Comparison of ENCODE assay signal across 8 cellular contexts in genomic region chr12:102816816-102817434, GRCh38.
A peak's percentile ranks its signal among the peaks of the same experiment; 100 is the strongest.
DNase-seq lines count a peak whose midpoint lies in the region; ATAC-seq, FAIRE-seq and TF ChIP-seq lines count a peak whose summit lies in the region.

No MANE protein-coding gene starts in this region.

- BruUV-seq in K562 (replicated peaks; lab: Mats Ljungman, UMichigan): no TSS peak

- ATAC-seq in GM18867 (IDR thresholded peaks at IDR 0.05; ENCODE audit: unreplicated experiment): peak; percentile 77
- peak; percentile 93 for ATAC-seq in K562
- no peak for ATAC-seq in HG03108 (IDR thresholded peaks at IDR 0.05; ENCODE audit: unreplicated experiment)
- no peak for ATAC-seq in HG02763 (IDR thresholded peaks at IDR 0.05; ENCODE audit: unreplicated experiment)

- H4K20me1 ChIP-seq in K562 (replicated peaks; ENCODE audit: control insufficient read depth, insufficient read depth, low read length): no peaks in the 10 kb centered on the region

- in situ Hi-C loops in K562 (cut with MboI): loop anchor here (25.0 kb wide), 1 partner anchor 1405 kb away; the partner anchor contains the start of gene ARL1

- H3K4me3 ChIP-seq in AG04450 (ENCODE audit: low read depth, low read length): no peak overlapping the region
- no peak overlapping the region for H3K4me3 ChIP-seq in K562

- peak in 1 of 2 experiments; percentile 44; a peak in 3 of 4 replicates for TF ChIP-seq RAD21 in K562 (CRISPR knock-in tag; conservative IDR thresholded peaks at IDR 0.05 in 1 of 2, IDR thresholded peaks at IDR 0.05 in 1 of 2)

- no peaks in the 10 kb centered on the region for H3K79me2 ChIP-seq in K562 (ENCODE audit: control insufficient read depth, insufficient read depth, low read length)

- H3K9me3 ChIP-seq in AG04450 (ENCODE audit: control insufficient read depth, insufficient read depth, low read length): no peaks in the 10 kb centered on the region
- H3K9me3 ChIP-seq in K562 (replicated peaks; ENCODE audit: control insufficient read depth, insufficient read depth, low read depth, low read length): no peaks in the 10 kb centered on the region

- FAIRE-seq in K562 (lab: Jason Lieb, UNC): peak; percentile 79

- no peak for TF ChIP-seq POLR2A in K562 (conservative IDR thresholded peaks at IDR 0.05)

- no peak overlapping the region for H2AFZ ChIP-seq in K562 (ENCODE audit: low read depth, low read length)

- POLR2A ChIA-PET in AG04450 (lab: Yijun Ruan, JAX) (no interaction called here), K562 (lab: Yijun Ruan, JAX) (interaction anchor here (0.9 kb wide), 1 partner anchor 35 kb away, joined by 4 read pairs; no protein-coding TSS in a partner anchor)

- no peak for TF ChIP-seq EP300 in K562 (IDR thresholded peaks at IDR 0.05; ENCODE audit: low read length)

- no peaks in the 10 kb centered on the region for H3K4me1 ChIP-seq in K562 (replicated peaks in 1 of 2; ENCODE audit: control insufficient read depth in 2 of 2, insufficient read depth in 2 of 2, low read length in 2 of 2)

- no peak for DNase-seq in AG04450 (ENCODE audit: low read depth, low spot score)
- peak; percentile 66 for DNase-seq in NCI-H1105 treated with DMSO at 0.1 percent for 48 hours (lab: John Stamatoyannopoulos, UW)
- peak; percentile 35 to 57 (median 44) for DNase-seq in K562 (ENCODE audit: extremely low read depth in 1 of 4, low spot score in 3 of 4)
- peak; percentile 43 to 51 for DNase-seq in lung microvascular endothelial cell (ENCODE audit: low read depth in 2 of 2)
- DNase-seq in NCI-H446 treated with DMSO at 0.1 percent for 48 hours (lab: John Stamatoyannopoulos, UW): no peak

- intact Hi-C loops in K562 (cut with micrococcal nuclease): loop anchor here (10.0 kb wide), 1 partner anchor 642 kb away; no protein-coding TSS in a partner anchor

- H3K27me3 ChIP-seq in AG04450 (ENCODE audit: control insufficient read depth, insufficient read depth, low read length) (no peaks in the 10 kb centered on the region), K562 (ENCODE audit: control insufficient read depth in 2 of 2, insufficient read depth in 2 of 2, low read length in 2 of 2) (no peaks in the 10 kb centered on the region)

- TF ChIP-seq CTCF in AG04450 (IDR thresholded peaks at IDR 0.05; ENCODE audit: low read depth, low read length): peak; percentile 65
- peak; percentile 47 to 68 (median 64); a peak in 5 of 6 replicates for TF ChIP-seq CTCF in K562 (IDR thresholded peaks at IDR 0.05 in 2 of 3, conservative IDR thresholded peaks at IDR 0.05 in 1 of 3; ENCODE audit: insufficient read depth in 2 of 3, low read depth in 1 of 3, low read length in 3 of 3)

- H3K27ac ChIP-seq in AG04450 (ENCODE audit: low read depth, low read length): no peak overlapping the region
- no peak overlapping the region for H3K27ac ChIP-seq in K562 (ENCODE audit: extremely low read depth, low read depth, low read length)

- H3K36me3 ChIP-seq in K562 (ENCODE audit: control insufficient read depth, insufficient read depth, low read length): no peaks in the 10 kb centered on the region

- no peaks in the 10 kb centered on the region for H3K9me1 ChIP-seq in K562 (ENCODE audit: control insufficient read depth, insufficient read depth, low read length)

- no peak overlapping the region for H3K4me2 ChIP-seq in K562 (ENCODE audit: insufficient read depth, low read length)

- CTCF ChIA-PET in AG04450 (lab: Charles Lee): interaction anchor here (0.6 to 1.5 kb wide), 4 partner anchors 54 to 876 kb away, joined by 3 to 5 read pairs (median 4); no protein-coding TSS in a partner anchor
- CTCF ChIA-PET in K562 (lab: Yijun Ruan, JAX; ENCODE audit: low intra/inter-chr PET ratio): interaction anchor here (0.5 kb wide), 1 partner anchor 10 kb away, joined by 3 read pairs; no protein-coding TSS in a partner anchor

- H3K9ac ChIP-seq in K562 (ENCODE audit: insufficient read depth in 1 of 2, low read depth in 2 of 2, low read length in 2 of 2): no peak overlapping the region

- WGBS in K562 (ENCODE audit: insufficient coverage, low coverage, missing lambda C conversion rate): 1% methylated on average over 5 of the region's 5 CpGs

TF ChIP-seq in K562, 482 proteins besides CTCF, POLR2A, EP300 and RAD21:
- TF ChIP-seq BHLHE40 (IDR thresholded peaks at IDR 0.05; ENCODE audit: low read length) (peak; percentile 94), NCOA1 (IDR thresholded peaks at IDR 0.05; ENCODE audit: low read depth) (no peak), RAD51 (IDR thresholded peaks at IDR 0.05; ENCODE audit: borderline replicate concordance, low read depth) (peak; percentile 31; the same call in 1 of the 2 replicates), DPF2 (IDR thresholded peaks at IDR 0.05) (no peak), SMC3 (conservative IDR thresholded peaks at IDR 0.05; ENCODE audit: insufficient read depth, low read depth, low read length) (0 out of 2 replicates have a peak, but pooled peaks have one; percentile 6)

Comparison
In these comparisons a context has a peak if more than half of its experiments do, and no peak if none do; other contexts are left out.
1. DNase-seq: peak in NCI-H1105 treated with DMSO at 0.1 percent for 48 hours (single experiment), K562 (4 of 4) and lung microvascular endothelial cell (2 of 2); none in AG04450 (single experiment) and NCI-H446 treated with DMSO at 0.1 percent for 48 hours (single experiment).
2. ATAC-seq: peak in GM18867 (single experiment) and K562 (single experiment); none in HG03108 (single experiment) and HG02763 (single experiment).